In the genomic region with DNA sequence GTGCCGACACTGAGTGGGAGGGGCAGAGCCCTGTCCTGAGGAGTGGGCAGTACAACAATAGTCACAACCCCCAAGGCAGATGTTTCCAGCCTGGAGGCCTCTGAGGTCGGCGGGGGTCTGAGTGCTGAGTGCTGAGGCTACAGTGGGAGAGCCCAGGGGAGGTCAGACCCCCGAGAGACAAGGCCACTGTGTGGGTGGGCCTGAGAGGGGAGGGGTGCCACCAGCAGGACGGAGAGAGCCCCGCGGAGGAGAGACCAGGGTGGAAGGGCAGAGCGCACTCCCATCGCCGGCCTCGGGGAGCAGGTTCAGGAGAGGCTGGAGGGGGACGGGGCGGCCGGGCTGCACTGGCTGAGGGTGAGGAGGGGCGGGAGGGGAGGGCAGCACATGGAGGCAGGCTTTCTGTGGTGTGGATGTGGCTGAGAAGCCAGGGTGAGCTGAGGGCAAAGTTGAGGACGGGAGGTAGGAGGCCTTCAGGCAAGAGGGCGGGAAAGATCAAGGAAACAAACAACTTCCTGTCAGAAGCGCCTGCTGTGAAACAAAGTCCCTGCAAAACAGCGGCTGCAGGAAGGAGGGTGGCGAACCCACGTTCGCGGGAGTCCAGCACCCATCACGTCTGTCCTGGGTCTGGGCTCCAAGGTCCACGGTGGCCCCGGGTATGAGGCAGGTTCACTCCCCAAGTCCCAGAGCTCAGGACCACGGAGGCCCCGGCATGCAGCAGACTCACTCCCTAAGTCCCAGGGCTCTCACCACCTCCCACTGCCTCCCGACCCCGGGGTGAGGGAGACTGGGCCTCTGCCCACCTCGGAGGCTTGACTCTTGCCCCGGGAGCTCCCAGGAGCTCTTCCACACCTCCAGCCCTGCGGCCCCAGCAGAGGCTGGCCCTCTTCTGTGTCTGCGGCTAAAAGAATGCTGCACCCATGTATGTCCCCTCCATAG, we compare ENCODE assay signal across 13 cellular contexts.
A peak's percentile ranks its signal among the peaks of the same experiment; 100 is the strongest.
DNase-seq lines count a peak whose midpoint lies in the region; ATAC-seq and TF ChIP-seq lines count a peak whose summit lies in the region.
"Had no signal": no experiment of that assay in that cellular context is flagged by ENCODE, and none has a peak within 500 bp of the region (broad histone marks: within the 10 kb centered on the region; RNA-seq: fewer than 3 reads in every experiment).

No MANE protein-coding gene starts in this region.

- intact Hi-C loops in cardiac septum (cut with DNase I) (no loop called here), left cardiac atrium (cut with DNase I) (no loop called here), lower lobe of right lung (cut with DNase I) (no loop called here), uterus (cut with DNase I; ENCODE audit: low total_unique reads) (no loop called here)

- ATAC-seq in left cardiac atrium (no peak), lower lobe of right lung (peak in 1 of 2 donors; percentile 19), HG02623 (IDR thresholded peaks at IDR 0.05; ENCODE audit: unreplicated experiment) (no peak)

- H3K9me3 ChIP-seq in lower lobe of right lung, result no peaks in the 10 kb centered on the region
- H3K9me3 ChIP-seq in uterus, result no peaks in the 10 kb centered on the region
- H3K9me3 ChIP-seq: HAP-1 had no signal

- TF ChIP-seq POLR2A in uterus (IDR thresholded peaks at IDR 0.05), result no peak

- no peak overlapping the region for H3K27ac ChIP-seq in lower lobe of right lung
- H3K27ac ChIP-seq in uterus, result no peak overlapping the region
- H3K27ac ChIP-seq: PC-9 had no signal

- H3K4me1 ChIP-seq in lower lobe of right lung (no peaks in the 10 kb centered on the region), uterus (no peaks in the 10 kb centered on the region)
- H3K4me1 ChIP-seq: HAP-1 had no signal

- H3K36me3 ChIP-seq in lower lobe of right lung (no peaks in the 10 kb centered on the region), uterus (no peaks in the 10 kb centered on the region)
- H3K36me3 ChIP-seq: HAP-1 had no signal

- H3K27me3 ChIP-seq in lower lobe of right lung (ENCODE audit: low read depth) (peaks cover 16% of the 10 kb centered on the region), uterus (no peaks in the 10 kb centered on the region)

- DNase-seq in cardiac septum (ENCODE audit: low spot score), result peak; percentile 75
- DNase-seq in left cardiac atrium, result no peak
- peak; percentile 29 for DNase-seq in UCSD-AML1 (lab: John Stamatoyannopoulos, UW; ENCODE audit: unreplicated experiment)
- peak; percentile 38 for DNase-seq in lower lobe of right lung
- peak; percentile 8 for DNase-seq in uterus
- DNase-seq in stimulated activated CD4-positive, alpha-beta T cell treated with anti-CD3 and anti-CD28 coated beads, Interleukin-12 subunit alpha, Interleukin-12 subunit beta, amount 100 ng/mL, for 4 hours, result no peak
- no peak for DNase-seq in T-helper 1 cell
- DNase-seq: C1 segment of cervical spinal cord; effector CD8-positive, alpha-beta T cell; foreskin fibroblast; PC-9 had no signal

- H3K4me3 ChIP-seq in lower lobe of right lung, result no peak overlapping the region
- no peak overlapping the region for H3K4me3 ChIP-seq in uterus
- H3K4me3 ChIP-seq: HAP-1, PC-9 had no signal

- TF ChIP-seq CTCF in lower lobe of right lung (IDR thresholded peaks at IDR 0.05) (no peak), uterus (IDR thresholded peaks at IDR 0.05) (no peak)

Comparison
In these comparisons a context has a peak if more than half of its experiments do, and no peak if none do; other contexts are left out.
1. DNase-seq: peak in cardiac septum (single experiment), UCSD-AML1 (single experiment), lower lobe of right lung (single experiment) and uterus (2 of 2); none in left cardiac atrium (single experiment), stimulated activated CD4-positive, alpha-beta T cell treated with anti-CD3 and anti-CD28 coated beads, Interleukin-12 subunit alpha, Interleukin-12 subunit beta, amount 100 ng/mL, for 4 hours (single experiment) and T-helper 1 cell (0 of 5).